ENCODE assay signal across 22 cellular contexts in genomic region chr14:100290607-100291304, GRCh38. TPM values are rescaled to one million over a fixed set of nuclear protein-coding genes. Genes with fewer than 3 reads are reported as not detected.
A peak's percentile ranks its signal among the peaks of the same experiment; 100 is the strongest.
DNase-seq lines count a peak whose midpoint lies in the region; ATAC-seq and TF ChIP-seq lines count a peak whose summit lies in the region.
"Had no signal": no experiment of that assay in that cellular context is flagged by ENCODE, and none has a peak within 500 bp of the region (broad histone marks: within the 10 kb centered on the region; RNA-seq: fewer than 3 reads in every experiment).

No MANE protein-coding gene starts in this region.

- H3K4me1 Mint-ChIP-seq in activated T-cell treated with anti-CD3 and anti-CD28 coated beads, Interleukin-2, amount 50 U/mL, for 24 hours (ENCODE audit: low read depth): peaks cover 4% of the 10 kb centered on the region
- H3K4me1 Mint-ChIP-seq in activated T-cell treated with anti-CD3 and anti-CD28 coated beads, Interleukin-2, amount 50 U/mL, for 72 hours (ENCODE audit: low read depth): no peaks in the 10 kb centered on the region
- H3K4me1 Mint-ChIP-seq in endodermal cell: no peaks in the 10 kb centered on the region
- H3K4me1 Mint-ChIP-seq in neural progenitor cell: peaks cover 21% of the 10 kb centered on the region
- H3K4me1 Mint-ChIP-seq in type B pancreatic cell (ENCODE audit: unreplicated experiment): peaks cover 20% of the 10 kb centered on the region
- H3K4me1 Mint-ChIP-seq in activated naive CD4-positive, alpha-beta T cell treated with anti-CD3 and anti-CD28 coated beads, Interleukin-2, amount 10 ng/mL, durations not matched to agents 7 days and 5 days: peaks cover 8% of the 10 kb centered on the region

- ATAC-seq in activated T-cell treated with anti-CD3 and anti-CD28 coated beads, Interleukin-2, amount 50 U/mL, for 72 hours (replicated peaks in 1 of 2): no peak
- ATAC-seq in gastroesophageal sphincter: no peak
- ATAC-seq: A549, left lobe of liver had no signal

- TF ChIP-seq EP300 in gastroesophageal sphincter (IDR thresholded peaks at IDR 0.05): no peak

- H4K20me1 ChIP-seq in neural progenitor cell (ENCODE audit: low read depth): peaks cover 84% of the 10 kb centered on the region

- DNase-seq in activated T-cell treated with anti-CD3 and anti-CD28 coated beads, Interleukin-2, amount 50 U/mL, for 24 hours: no peak
- no peak for DNase-seq in activated T-cell treated with anti-CD3 and anti-CD28 coated beads, Interleukin-2, amount 50 U/mL, for 72 hours
- DNase-seq in endodermal cell: peak; percentile 42
- no peak for DNase-seq in neural progenitor cell (ENCODE audit: low spot score)
- DNase-seq in type B pancreatic cell (ENCODE audit: extremely low spot score, unreplicated experiment): no peak
- DNase-seq in activated naive CD4-positive, alpha-beta T cell treated with anti-CD3 and anti-CD28 coated beads, Interleukin-2, amount 10 ng/mL, durations not matched to agents 7 days and 5 days: no peak
- no peak for DNase-seq in NCI-H146 (lab: John Stamatoyannopoulos, UW)
- DNase-seq: activated CD4-positive, alpha-beta T cell treated with anti-CD3 and anti-CD28 coated beads for 1 hour; activated naive CD4-positive, alpha-beta T cell treated with Interleukin-2 at 50 U/mL for 16 hours; HCEC 1CT; NCI-H1105; NCI-H2107; NCI-H69; SIG-M5; stimulated activated CD4-positive, alpha-beta T cell treated with anti-CD3 and anti-CD28 coated beads, Interleukin-4, amount 100 ng/mL, for 1 hour; T-helper 9 cell had no signal

- 91 to 95% methylated on average over 12 of the region's 12 CpGs for WGBS in endodermal cell (ENCODE audit: insufficient coverage in 1 of 2, insufficient read length in 1 of 2), 2 experiments
- 92% methylated on average over 2 of the region's 12 CpGs; no CpG with 5 or more reads in 1 of the 2 donors for WGBS in gastroesophageal sphincter (ENCODE audit: low coverage in 1 of 2), 2 donors

- peak overlapping the region; percentile 20 for H3K27ac Mint-ChIP-seq in activated T-cell treated with anti-CD3 and anti-CD28 coated beads, Interleukin-2, amount 50 U/mL, for 24 hours
- H3K27ac Mint-ChIP-seq in activated T-cell treated with anti-CD3 and anti-CD28 coated beads, Interleukin-2, amount 50 U/mL, for 72 hours: no peak overlapping the region
- H3K27ac Mint-ChIP-seq in endodermal cell (no peak overlapping the region), neural progenitor cell (no peak overlapping the region), type B pancreatic cell (no peak overlapping the region)
- no peak overlapping the region for H3K27ac Mint-ChIP-seq in activated naive CD4-positive, alpha-beta T cell treated with anti-CD3 and anti-CD28 coated beads, Interleukin-2, amount 10 ng/mL, durations not matched to agents 7 days and 5 days

- no peak for TF ChIP-seq CTCF in endodermal cell (conservative IDR thresholded peaks at IDR 0.05)
- no peak for TF ChIP-seq CTCF in neural progenitor cell (IDR thresholded peaks at IDR 0.05)
- no peak for TF ChIP-seq CTCF in type B pancreatic cell (conservative IDR thresholded peaks at IDR 0.05)
- TF ChIP-seq CTCF in gastroesophageal sphincter (IDR thresholded peaks at IDR 0.05): no peak

- H3K27me3 Mint-ChIP-seq in activated T-cell treated with anti-CD3 and anti-CD28 coated beads, Interleukin-2, amount 50 U/mL, for 24 hours: no peaks in the 10 kb centered on the region
- no peaks in the 10 kb centered on the region for H3K27me3 Mint-ChIP-seq in activated T-cell treated with anti-CD3 and anti-CD28 coated beads, Interleukin-2, amount 50 U/mL, for 72 hours (ENCODE audit: low read depth)
- H3K27me3 Mint-ChIP-seq in endodermal cell (ENCODE audit: insufficient read depth) (no peaks in the 10 kb centered on the region), neural progenitor cell (ENCODE audit: insufficient read depth, low read depth) (peaks cover 6% of the 10 kb centered on the region), type B pancreatic cell (no peaks in the 10 kb centered on the region)
- H3K27me3 Mint-ChIP-seq in activated naive CD4-positive, alpha-beta T cell treated with anti-CD3 and anti-CD28 coated beads, Interleukin-2, amount 10 ng/mL, durations not matched to agents 7 days and 5 days: no peaks in the 10 kb centered on the region

- H3K9ac ChIP-seq in endodermal cell (ENCODE audit: extremely low read depth, low read length, poor library complexity, severe bottlenecking) (no peak overlapping the region), neural progenitor cell (no peak overlapping the region)
- H3K9ac ChIP-seq: KMS-11, parathyroid adenoma had no signal

- H3F3A ChIP-seq in neural progenitor cell (ENCODE audit: low read depth): peaks cover 33% of the 10 kb centered on the region

- H3K36me3 Mint-ChIP-seq in activated T-cell treated with anti-CD3 and anti-CD28 coated beads, Interleukin-2, amount 50 U/mL, for 24 hours (ENCODE audit: low read depth): peaks cover 15% of the 10 kb centered on the region
- no peaks in the 10 kb centered on the region for H3K36me3 Mint-ChIP-seq in activated T-cell treated with anti-CD3 and anti-CD28 coated beads, Interleukin-2, amount 50 U/mL, for 72 hours (ENCODE audit: insufficient read depth in 2 of 2)
- H3K36me3 Mint-ChIP-seq in endodermal cell (ENCODE audit: low read depth) (peaks cover 23% of the 10 kb centered on the region), neural progenitor cell (no peaks in the 10 kb centered on the region), type B pancreatic cell (no peaks in the 10 kb centered on the region)
- no peaks in the 10 kb centered on the region for H3K36me3 Mint-ChIP-seq in activated naive CD4-positive, alpha-beta T cell treated with anti-CD3 and anti-CD28 coated beads, Interleukin-2, amount 10 ng/mL, durations not matched to agents 7 days and 5 days

- TF ChIP-seq POLR2A in gastroesophageal sphincter (IDR thresholded peaks at IDR 0.05): no peak

- H3K4me1 ChIP-seq in endodermal cell (ENCODE audit: control insufficient read depth, insufficient read depth, low read length) (peaks cover 4% of the 10 kb centered on the region), neural progenitor cell (no peaks in the 10 kb centered on the region), gastroesophageal sphincter (peaks cover 0 to 49% (median 6%) of the 10 kb centered on the region in 3 donors)
- H3K4me1 ChIP-seq: parathyroid adenoma had no signal

- H3K27me3 ChIP-seq in endodermal cell (ENCODE audit: control insufficient read depth, insufficient read depth, low read length, poor library complexity, severe bottlenecking) (no peaks in the 10 kb centered on the region), neural progenitor cell (no peaks in the 10 kb centered on the region), gastroesophageal sphincter (no peaks in the 10 kb centered on the region)

- H3K9me3 Mint-ChIP-seq in activated T-cell treated with anti-CD3 and anti-CD28 coated beads, Interleukin-2, amount 50 U/mL, for 24 hours: no peaks in the 10 kb centered on the region
- no peaks in the 10 kb centered on the region for H3K9me3 Mint-ChIP-seq in activated T-cell treated with anti-CD3 and anti-CD28 coated beads, Interleukin-2, amount 50 U/mL, for 72 hours
- H3K9me3 Mint-ChIP-seq in endodermal cell (no peaks in the 10 kb centered on the region), neural progenitor cell (no peaks in the 10 kb centered on the region), type B pancreatic cell (no peaks in the 10 kb centered on the region)
- no peaks in the 10 kb centered on the region for H3K9me3 Mint-ChIP-seq in activated naive CD4-positive, alpha-beta T cell treated with anti-CD3 and anti-CD28 coated beads, Interleukin-2, amount 10 ng/mL, durations not matched to agents 7 days and 5 days

- H2AFZ ChIP-seq in neural progenitor cell (replicated peaks): no peak overlapping the region
- H2AFZ ChIP-seq: parathyroid adenoma had no signal

- CTCF ChIA-PET in activated naive CD4-positive, alpha-beta T cell treated with anti-CD3 and anti-CD28 coated beads, Interleukin-2, amount 10 ng/mL, durations not matched to agents 7 days and 5 days (lab: Charles Lee): interaction anchor here (1.2 to 1.3 kb wide), 2 partner anchors 87 to 97 kb away, joined by 3 to 5 read pairs; no protein-coding TSS in a partner anchor

- H3K9me3 ChIP-seq in endodermal cell (ENCODE audit: control insufficient read depth, low read length): no peaks in the 10 kb centered on the region
- no peaks in the 10 kb centered on the region for H3K9me3 ChIP-seq in neural progenitor cell (ENCODE audit: low read depth)
- no peaks in the 10 kb centered on the region for H3K9me3 ChIP-seq in gastroesophageal sphincter
- H3K9me3 ChIP-seq: A549 had no signal

- H3K27ac ChIP-seq in endodermal cell (ENCODE audit: low read depth, low read length) (no peak overlapping the region), neural progenitor cell (no peak overlapping the region), gastroesophageal sphincter (no peak overlapping the region)
- H3K27ac ChIP-seq: A549, KMS-11, parathyroid adenoma had no signal

- H3K4me3 Mint-ChIP-seq in activated T-cell treated with anti-CD3 and anti-CD28 coated beads, Interleukin-2, amount 50 U/mL, for 24 hours: no peak overlapping the region
- H3K4me3 Mint-ChIP-seq in activated T-cell treated with anti-CD3 and anti-CD28 coated beads, Interleukin-2, amount 50 U/mL, for 72 hours: no peak overlapping the region
- H3K4me3 Mint-ChIP-seq in endodermal cell: no peak overlapping the region
- peak overlapping the region; percentile 10 for H3K4me3 Mint-ChIP-seq in neural progenitor cell
- peak overlapping the region; percentile 22 for H3K4me3 Mint-ChIP-seq in type B pancreatic cell
- no peak overlapping the region for H3K4me3 Mint-ChIP-seq in activated naive CD4-positive, alpha-beta T cell treated with anti-CD3 and anti-CD28 coated beads, Interleukin-2, amount 10 ng/mL, durations not matched to agents 7 days and 5 days

- H3K36me3 ChIP-seq in endodermal cell (ENCODE audit: control insufficient read depth, insufficient read depth, low read length): peaks cover 27% of the 10 kb centered on the region
- no peaks in the 10 kb centered on the region for H3K36me3 ChIP-seq in neural progenitor cell
- H3K36me3 ChIP-seq in gastroesophageal sphincter: peaks cover 0 to 45% of the 10 kb centered on the region in 2 donors

- H3K79me2 ChIP-seq in neural progenitor cell (ENCODE audit: low read depth): peaks cover 10% of the 10 kb centered on the region

- no peak overlapping the region for H3K4me2 ChIP-seq in neural progenitor cell
- H3K4me2 ChIP-seq: A549, KMS-11 had no signal

- H3K4me3 ChIP-seq in endodermal cell (ENCODE audit: low read length) (no peak overlapping the region), neural progenitor cell (no peak overlapping the region), gastroesophageal sphincter (no peak overlapping the region)
- H3K4me3 ChIP-seq: A549, skin epidermis had no signal

RNA-seq across cellular contexts. Expression of gene SLC25A29, which starts 15.5 kb away (rescaled TPM):
- total RNA-seq in activated T-cell treated with anti-CD3 and anti-CD28 coated beads, Interleukin-2, amount 50 U/mL, for 72 hours: 10 to 100 TPM; 22.7 to 47.2 TPM
- total RNA-seq in endodermal cell (100 to 1,000 TPM; 234 to 263 TPM), neural progenitor cell (ENCODE audit: low replicate concordance) (103 and 330 TPM in 2 replicates), type B pancreatic cell (ENCODE audit: low replicate concordance) (72.8 and 101 TPM in 2 replicates), gastroesophageal sphincter (10 to 100 TPM; 36.4 to 65.4 (median 52.9) TPM)
- 114 TPM for polyA plus RNA-seq in endodermal cell (2013, experiment 1 of 2)
- polyA plus RNA-seq in endodermal cell (2013, experiment 2 of 2): 95.7 TPM

RNA-seq across cellular contexts. Expression of gene SLC25A47, which starts 32.4 kb away (rescaled TPM):
- not detected for total RNA-seq in activated T-cell treated with anti-CD3 and anti-CD28 coated beads, Interleukin-2, amount 50 U/mL, for 72 hours
- not detected for total RNA-seq in endodermal cell
- not detected for polyA plus RNA-seq in endodermal cell (2013, experiment 1 of 2)
- not detected for polyA plus RNA-seq in endodermal cell (2013, experiment 2 of 2)
- total RNA-seq in neural progenitor cell (ENCODE audit: low replicate concordance): not detected in 2 replicates
- not detected in 2 replicates for total RNA-seq in type B pancreatic cell (ENCODE audit: low replicate concordance)
- total RNA-seq in gastroesophageal sphincter: under 1 TPM in 1 of 4 donors, not detected in 3; 0.31 TPM
- polyA plus RNA-seq: A549 had no signal

RNA-seq across cellular contexts. Expression of gene YY1, which starts 51.8 kb away (rescaled TPM):
- total RNA-seq in activated T-cell treated with anti-CD3 and anti-CD28 coated beads, Interleukin-2, amount 50 U/mL, for 72 hours: 10 to 100 TPM; 93.0 to 99.8 TPM
- 100 to 1,000 TPM in 1 of 2 donors, 10 to 100 TPM in 1; 94.8 to 103 TPM for total RNA-seq in endodermal cell
- polyA plus RNA-seq in endodermal cell (2013, experiment 1 of 2): 84.2 TPM
- 82.6 TPM for polyA plus RNA-seq in endodermal cell (2013, experiment 2 of 2)
- total RNA-seq in neural progenitor cell (ENCODE audit: low replicate concordance): 54.8 and 58.9 TPM in 2 replicates
- total RNA-seq in type B pancreatic cell (ENCODE audit: low replicate concordance): 79.8 and 98.0 TPM in 2 replicates
- 10 to 100 TPM; 55.1 to 76.3 (median 62.5) TPM for total RNA-seq in gastroesophageal sphincter

Comparison
In these comparisons a context has a peak if more than half of its experiments do, and no peak if none do; other contexts are left out.
1. H3K4me3 Mint-ChIP-seq: peak in neural progenitor cell (single experiment) and type B pancreatic cell (single experiment); none in activated T-cell treated with anti-CD3 and anti-CD28 coated beads, Interleukin-2, amount 50 U/mL, for 24 hours (single experiment), activated T-cell treated with anti-CD3 and anti-CD28 coated beads, Interleukin-2, amount 50 U/mL, for 72 hours (0 of 2), endodermal cell (single experiment) and activated naive CD4-positive, alpha-beta T cell treated with anti-CD3 and anti-CD28 coated beads, Interleukin-2, amount 10 ng/mL, durations not matched to agents 7 days and 5 days (single experiment).